Comparison of ENCODE assay signal across 7 cellular contexts in the genomic region with DNA sequence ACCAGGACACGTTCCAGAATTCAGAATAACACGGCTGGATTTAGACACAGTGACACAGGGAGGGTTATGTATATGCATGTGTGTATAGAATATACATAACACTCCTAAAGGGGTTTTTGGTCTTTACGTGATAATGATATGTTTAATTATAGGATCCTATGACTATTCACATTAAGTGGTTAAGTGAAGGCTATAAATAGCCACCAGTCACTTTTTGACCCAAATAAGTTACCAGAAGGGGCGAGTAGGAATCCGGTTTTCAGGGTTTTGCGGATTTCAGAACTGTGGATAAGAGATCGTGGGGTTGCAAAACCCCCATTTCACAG. TPM values are rescaled to one million over a fixed set of nuclear protein-coding genes. Genes with fewer than 3 reads are reported as not detected.
DNase-seq lines count a peak whose midpoint lies in the region; ATAC-seq, FAIRE-seq and TF ChIP-seq lines count a peak whose summit lies in the region.

No MANE protein-coding gene starts in this region.

- peak overlapping the region; percentile 30 for H3K4me3 Mint-ChIP-seq in stimulated activated memory B cell treated with anti-CD40 and anti-IgM and Interleukin-4, amounts not matched to agents 10 μg/mL and 1 μg/mL and 100 μg/mL, for 72 hours

- peaks cover 38% of the 10 kb centered on the region for H3K36me3 Mint-ChIP-seq in stimulated activated memory B cell treated with anti-CD40 and anti-IgM and Interleukin-4, amounts not matched to agents 10 μg/mL and 1 μg/mL and 100 μg/mL, for 72 hours

- no peaks in the 10 kb centered on the region for H3K27me3 Mint-ChIP-seq in stimulated activated memory B cell treated with anti-CD40 and anti-IgM and Interleukin-4, amounts not matched to agents 10 μg/mL and 1 μg/mL and 100 μg/mL, for 72 hours

- H3K4me3 ChIP-seq in RWPE2 (ENCODE audit: severe bottlenecking), result peak overlapping the region; percentile 5
- peak overlapping the region in 1 of 2 donors; percentile 57 for H3K4me3 ChIP-seq in gastroesophageal sphincter

- H3K9me3 ChIP-seq in RWPE2 (ENCODE audit: severe bottlenecking) (no peaks in the 10 kb centered on the region), gastroesophageal sphincter (no peaks in the 10 kb centered on the region)

- no peak for TF ChIP-seq EP300 in gastroesophageal sphincter (IDR thresholded peaks at IDR 0.05)

- H3K4me1 Mint-ChIP-seq in stimulated activated memory B cell treated with anti-CD40 and anti-IgM and Interleukin-4, amounts not matched to agents 10 μg/mL and 1 μg/mL and 100 μg/mL, for 72 hours, result peaks cover 52% of the 10 kb centered on the region

- H3K4me1 ChIP-seq in RWPE2 (ENCODE audit: insufficient read depth, poor library complexity, severe bottlenecking) (peaks cover 5% of the 10 kb centered on the region), gastroesophageal sphincter (peaks cover 0 to 17% (median 0%) of the 10 kb centered on the region in 3 donors)

- 12 to 38% methylated on average over 4 to 7 of the region's 7 CpGs for whole genome bisulfite sequencing in gastroesophageal sphincter (ENCODE audit: low coverage in 1 of 2), 2 donors

- FAIRE-seq in GM12892 (lab: Jason Lieb, UNC), result no peak

- peaks cover 9% of the 10 kb centered on the region for H3K36me3 ChIP-seq in RWPE2 (ENCODE audit: low read depth)
- H3K36me3 ChIP-seq in gastroesophageal sphincter, result peaks cover 0 to 31% of the 10 kb centered on the region in 2 donors

- ATAC-seq in RWPE2 (ENCODE audit: low read depth), result no peak
- ATAC-seq in gastroesophageal sphincter, result no peak
- ATAC-seq in stimulated activated memory B cell treated with anti-CD40 and anti-IgM and Interleukin-4, amounts not matched to agents 10 μg/mL and 1 μg/mL and 100 μg/mL, for 72 hours, result no peak
- no peak for ATAC-seq in GM18505 (IDR thresholded peaks at IDR 0.05; ENCODE audit: unreplicated experiment)

- no peaks in the 10 kb centered on the region for H3K27me3 ChIP-seq in RWPE2 (ENCODE audit: insufficient read depth, poor library complexity, severe bottlenecking)
- no peaks in the 10 kb centered on the region for H3K27me3 ChIP-seq in gastroesophageal sphincter

- TF ChIP-seq CTCF in RWPE2 (IDR thresholded peaks at IDR 0.05; ENCODE audit: poor library complexity, severe bottlenecking) (no peak), gastroesophageal sphincter (IDR thresholded peaks at IDR 0.05) (no peak)

- peak overlapping the region; percentile 62 for H3K27ac Mint-ChIP-seq in stimulated activated memory B cell treated with anti-CD40 and anti-IgM and Interleukin-4, amounts not matched to agents 10 μg/mL and 1 μg/mL and 100 μg/mL, for 72 hours

- no peak overlapping the region for H3K27ac ChIP-seq in RWPE2 (ENCODE audit: poor library complexity, severe bottlenecking)
- H3K27ac ChIP-seq in gastroesophageal sphincter, result peak overlapping the region in 3 of 4 donors; percentile 81 to 84 (median 83)

- TF ChIP-seq POLR2A in GM12892 (IDR thresholded peaks at IDR 0.05; ENCODE audit: low read depth, low read length) (no peak), gastroesophageal sphincter (IDR thresholded peaks at IDR 0.05) (no peak), GM18505 (IDR thresholded peaks at IDR 0.05; ENCODE audit: borderline replicate concordance, extremely low read depth, insufficient read depth, insufficient read length) (no peak)

- DNase-seq in GM12892 (ENCODE audit: insufficient read length) (peak; percentile 9), RWPE2 (ENCODE audit: low spot score) (no peak), HuH-7 (ENCODE audit: low spot score) (no peak)
- no peak for DNase-seq in stimulated activated CD4-positive, alpha-beta T cell treated with anti-CD3 and anti-CD28 coated beads, Interleukin-12 subunit alpha, Interleukin-12 subunit beta, amount 100 ng/mL, for 4 hours

- H3K9me3 Mint-ChIP-seq in stimulated activated memory B cell treated with anti-CD40 and anti-IgM and Interleukin-4, amounts not matched to agents 10 μg/mL and 1 μg/mL and 100 μg/mL, for 72 hours, result no peaks in the 10 kb centered on the region

RNA-seq across cellular contexts. Expression of gene ANGPTL6, which starts 6.9 kb away (rescaled TPM):
- 16.8 TPM for polyA plus RNA-seq in GM12892 (2012; ENCODE audit: missing spikeins)
- total RNA-seq in gastroesophageal sphincter, result not detected

RNA-seq across cellular contexts. Expression of gene SHFL, which starts 9.5 kb away (rescaled TPM):
- 58.7 TPM for polyA plus RNA-seq in GM12892 (2012; ENCODE audit: missing spikeins)
- 10 to 100 TPM; 23.4 to 31.6 (median 26.2) TPM for total RNA-seq in gastroesophageal sphincter

RNA-seq across cellular contexts. Expression of gene PPAN, which starts 10.6 kb away (rescaled TPM):
- 61.1 TPM for polyA plus RNA-seq in GM12892 (2012; ENCODE audit: missing spikeins)
- 10 to 100 TPM; 22.7 to 40.3 (median 31.5) TPM for total RNA-seq in gastroesophageal sphincter

RNA-seq across cellular contexts. Expression of gene P2RY11, which starts 15.9 kb away (rescaled TPM):
- polyA plus RNA-seq in GM12892 (2012; ENCODE audit: missing spikeins), result 11.0 TPM
- 10 to 100 TPM in 1 of 4 donors, 1 to 10 TPM in 2, under 1 TPM in 1; 0.96 to 15.7 (median 5.3) TPM for total RNA-seq in gastroesophageal sphincter

RNA-seq across cellular contexts. Expression of gene EIF3G, which starts 24.1 kb away (rescaled TPM):
- polyA plus RNA-seq in GM12892 (2012; ENCODE audit: missing spikeins), result 129 TPM
- 100 to 1,000 TPM; 295 to 323 (median 310) TPM for total RNA-seq in gastroesophageal sphincter
